ENCODE assay signal across 20 cellular contexts in genomic region chr12:132443091-132443490, GRCh38. TPM values are rescaled to one million over a fixed set of nuclear protein-coding genes. Genes with fewer than 3 reads are reported as not detected.
DNase-seq lines count a peak whose midpoint lies in the region; ATAC-seq, FAIRE-seq and TF ChIP-seq lines count a peak whose summit lies in the region.
"Had no signal": no experiment of that assay in that cellular context is flagged by ENCODE, and none has a peak within 500 bp of the region (broad histone marks: within the 10 kb centered on the region; RNA-seq: fewer than 3 reads in every experiment).

No MANE protein-coding gene starts in this region.

- POLR2A ChIA-PET in activated B cell treated with CpG ODN at 0.5 μM for 24 hours (lab: Charles Lee): no interaction called here

- no peak for FAIRE-seq in D721Med (lab: Jason Lieb, UNC)

- no peaks in the 10 kb centered on the region for H3K9me3 Mint-ChIP-seq in activated T-cell treated with anti-CD3 and anti-CD28 coated beads, Interleukin-2, amount 50 U/mL, for 4 hours
- no peaks in the 10 kb centered on the region for H3K9me3 Mint-ChIP-seq in activated B cell treated with CpG ODN at 0.5 μM for 24 hours
- no peaks in the 10 kb centered on the region for H3K9me3 Mint-ChIP-seq in endothelial cell (ENCODE audit: unreplicated experiment)
- no peaks in the 10 kb centered on the region for H3K9me3 Mint-ChIP-seq in stimulated activated effector memory CD8-positive, alpha-beta T cell treated with anti-CD3 and anti-CD28 coated beads, Interleukin-12 subunit alpha, Interleukin-12 subunit beta, amount 100 ng/mL, for 72 hours
- H3K9me3 Mint-ChIP-seq: activated T-cell treated with anti-CD3 and anti-CD28 coated beads, Interleukin-2, amount 50 U/mL, for 72 hours; IgD-negative memory B cell had no signal

- intact Hi-C loops in activated B cell treated with CpG ODN at 0.5 μM for 24 hours (cut with micrococcal nuclease): loop anchor here (10.0 kb wide), 1 partner anchor 368 kb away; no protein-coding TSS in a partner anchor

- no peak for TF ChIP-seq CTCF in activated B cell treated with CpG ODN at 0.5 μM for 24 hours (IDR thresholded peaks at IDR 0.05)
- TF ChIP-seq CTCF in endothelial cell (IDR thresholded peaks at IDR 0.05; ENCODE audit: unreplicated experiment): no peak
- no peak for TF ChIP-seq CTCF in D721Med (IDR thresholded peaks at IDR 0.05; ENCODE audit: insufficient read depth, missing control alignments)

- H3K27ac Mint-ChIP-seq in activated B cell treated with CpG ODN at 0.5 μM for 24 hours (peak overlapping the region; percentile 98), endothelial cell (ENCODE audit: unreplicated experiment) (peak overlapping the region; percentile 40)
- peak overlapping the region; percentile 100 for H3K27ac Mint-ChIP-seq in stimulated activated effector memory CD8-positive, alpha-beta T cell treated with anti-CD3 and anti-CD28 coated beads, Interleukin-12 subunit alpha, Interleukin-12 subunit beta, amount 100 ng/mL, for 72 hours

- CTCF ChIA-PET in activated B cell treated with CpG ODN at 0.5 μM for 24 hours (lab: Charles Lee): no interaction called here

- H3K4me3 Mint-ChIP-seq in activated T-cell treated with anti-CD3 and anti-CD28 coated beads, Interleukin-2, amount 50 U/mL, for 4 hours: peak overlapping the region; percentile 24
- H3K4me3 Mint-ChIP-seq in activated B cell treated with CpG ODN at 0.5 μM for 24 hours: no peak overlapping the region
- H3K4me3 Mint-ChIP-seq in endothelial cell (ENCODE audit: unreplicated experiment): no peak overlapping the region
- H3K4me3 Mint-ChIP-seq in stimulated activated effector memory CD8-positive, alpha-beta T cell treated with anti-CD3 and anti-CD28 coated beads, Interleukin-12 subunit alpha, Interleukin-12 subunit beta, amount 100 ng/mL, for 72 hours: no peak overlapping the region
- H3K4me3 Mint-ChIP-seq: CD14-positive monocyte had no signal

- peaks cover 56% of the 10 kb centered on the region for H3K4me1 Mint-ChIP-seq in activated T-cell treated with anti-CD3 and anti-CD28 coated beads, Interleukin-2, amount 50 U/mL, for 4 hours (ENCODE audit: low read depth)
- H3K4me1 Mint-ChIP-seq in activated B cell treated with CpG ODN at 0.5 μM for 24 hours: peaks cover 62% of the 10 kb centered on the region
- H3K4me1 Mint-ChIP-seq in endothelial cell (ENCODE audit: unreplicated experiment): peaks cover 11% of the 10 kb centered on the region
- H3K4me1 Mint-ChIP-seq in stimulated activated effector memory CD8-positive, alpha-beta T cell treated with anti-CD3 and anti-CD28 coated beads, Interleukin-12 subunit alpha, Interleukin-12 subunit beta, amount 100 ng/mL, for 72 hours: peaks cover 32% of the 10 kb centered on the region

- no peak for ATAC-seq in activated T-cell treated with anti-CD3 and anti-CD28 coated beads, Interleukin-2, amount 50 U/mL, for 4 hours
- no peak for ATAC-seq in activated B cell treated with CpG ODN at 0.5 μM for 24 hours (ENCODE audit: low read depth)
- no peak for ATAC-seq in stimulated activated effector memory CD8-positive, alpha-beta T cell treated with anti-CD3 and anti-CD28 coated beads, Interleukin-12 subunit alpha, Interleukin-12 subunit beta, amount 100 ng/mL, for 72 hours
- ATAC-seq: activated T-cell treated with anti-CD3 and anti-CD28 coated beads, Interleukin-2, amount 50 U/mL, for 72 hours; left ventricle myocardium superior; mucosa of descending colon had no signal

- H3K27me3 Mint-ChIP-seq in activated T-cell treated with anti-CD3 and anti-CD28 coated beads, Interleukin-2, amount 50 U/mL, for 4 hours (ENCODE audit: low read depth): no peaks in the 10 kb centered on the region
- H3K27me3 Mint-ChIP-seq in activated B cell treated with CpG ODN at 0.5 μM for 24 hours (no peaks in the 10 kb centered on the region), endothelial cell (ENCODE audit: unreplicated experiment) (peaks cover 21% of the 10 kb centered on the region)
- H3K27me3 Mint-ChIP-seq: IgD-negative memory B cell had no signal

- no peak for DNase-seq in activated T-cell treated with anti-CD3 and anti-CD28 coated beads, Interleukin-2, amount 50 U/mL, for 4 hours
- DNase-seq in activated T-cell treated with anti-CD3 and anti-CD28 coated beads, Interleukin-2, amount 50 U/mL, for 48 hours: no peak
- DNase-seq in activated B cell treated with CpG ODN at 0.5 μM for 24 hours (no peak), endothelial cell (ENCODE audit: low spot score) (no peak), D721Med (ENCODE audit: insufficient read length, low spot score) (no peak), NOMO-1 treated with dmso at 0.1 percent for 144 hours (lab: John Stamatoyannopoulos, UW; ENCODE audit: unreplicated experiment) (no peak)
- DNase-seq in stimulated activated effector memory CD8-positive, alpha-beta T cell treated with anti-CD3 and anti-CD28 coated beads, Interleukin-12 subunit alpha, Interleukin-12 subunit beta, amount 100 ng/mL, for 72 hours (ENCODE audit: low spot score in 2 of 2): no peak
- no peak for DNase-seq in effector CD8-positive, alpha-beta T cell (lab: John Stamatoyannopoulos, UW)
- DNase-seq: activated CD4-positive, alpha-beta T cell treated with anti-CD3 and anti-CD28 coated beads, Interleukin-2, amount 50 U/mL, for 48 hours; activated T-cell treated with anti-CD3 and anti-CD28 coated beads, Interleukin-2, amount 50 U/mL, for 72 hours; amygdala; GF-D8; GM23248; left ventricle myocardium superior; NCI-H1417 treated with DMSO at 0.1 percent for 48 hours; NCI-H510A treated with DMSO at 0.1 percent for 48 hours; stimulated activated CD8-positive, alpha-beta memory T cell treated with anti-CD3 and anti-CD28 coated beads, Interleukin-4, amount 100 ng/mL, for 48 hours had no signal

- no peaks in the 10 kb centered on the region for H3K36me3 Mint-ChIP-seq in activated T-cell treated with anti-CD3 and anti-CD28 coated beads, Interleukin-2, amount 50 U/mL, for 4 hours (ENCODE audit: insufficient read depth)
- H3K36me3 Mint-ChIP-seq in activated B cell treated with CpG ODN at 0.5 μM for 24 hours (ENCODE audit: low read depth): no peaks in the 10 kb centered on the region
- H3K36me3 Mint-ChIP-seq in endothelial cell (ENCODE audit: low read depth, unreplicated experiment): no peaks in the 10 kb centered on the region
- peaks cover 19% of the 10 kb centered on the region for H3K36me3 Mint-ChIP-seq in stimulated activated effector memory CD8-positive, alpha-beta T cell treated with anti-CD3 and anti-CD28 coated beads, Interleukin-12 subunit alpha, Interleukin-12 subunit beta, amount 100 ng/mL, for 72 hours
- H3K36me3 Mint-ChIP-seq: CD14-positive monocyte had no signal

RNA-seq across cellular contexts. Expression of gene FBRSL1, which starts 46.9 kb away (rescaled TPM):
- total RNA-seq in activated T-cell treated with anti-CD3 and anti-CD28 coated beads, Interleukin-2, amount 50 U/mL, for 4 hours: 100 to 1,000 TPM in 2 of 3 donors, 10 to 100 TPM in 1; 95.8 to 112 (median 104) TPM
- total RNA-seq in activated B cell treated with CpG ODN at 0.5 μM for 24 hours (50.3 and 58.7 TPM in 2 replicates), endothelial cell (ENCODE audit: unreplicated experiment) (38.4 TPM)

Comparison
In these comparisons a context has a peak if more than half of its experiments do, and no peak if none do; other contexts are left out.
1. H3K27ac Mint-ChIP-seq: peak in every context shown above with its lines; median percentile 100 in stimulated activated effector memory CD8-positive, alpha-beta T cell treated with anti-CD3 and anti-CD28 coated beads, Interleukin-12 subunit alpha, Interleukin-12 subunit beta, amount 100 ng/mL, for 72 hours; 98 in activated B cell treated with CpG ODN at 0.5 μM for 24 hours; 40 in endothelial cell.